In genomic region chr10:48307584-48307983, GRCh38 we compare ENCODE assay signal across 8 cellular contexts.
DNase-seq lines count a peak whose midpoint lies in the region; ATAC-seq and TF ChIP-seq lines count a peak whose summit lies in the region.

No MANE protein-coding gene starts in this region.

- H3K9me3 Mint-ChIP-seq in nephron progenitor cell = no peaks in the 10 kb centered on the region

- H3K36me3 Mint-ChIP-seq in nephron progenitor cell (ENCODE audit: low read depth) = peaks cover 32% of the 10 kb centered on the region

- peaks cover 22% of the 10 kb centered on the region for H3K4me1 ChIP-seq in MM.1S (ENCODE audit: low read length)

- peak overlapping the region; percentile 72 for H3K27ac ChIP-seq in C4-2B
- no peak overlapping the region for H3K27ac ChIP-seq in MM.1S (ENCODE audit: low read length)
- H3K27ac ChIP-seq in coronary artery = peak overlapping the region; percentile 90 to 91

- H3K36me3 ChIP-seq in MM.1S (replicated peaks; ENCODE audit: insufficient read depth, low read length) = no peaks in the 10 kb centered on the region

- H3K9ac ChIP-seq in MM.1S (ENCODE audit: low read length) = peak overlapping the region; percentile 66; the same call in 1 of the 2 replicates

- H3K4me2 ChIP-seq in MM.1S (ENCODE audit: low read depth, low read length) = peak overlapping the region; percentile 92

- peaks cover 24% of the 10 kb centered on the region for H3K27me3 Mint-ChIP-seq in nephron progenitor cell (ENCODE audit: low read depth, poor library complexity)

- peaks cover 26% of the 10 kb centered on the region for H3K4me1 Mint-ChIP-seq in nephron progenitor cell

- no peak for DNase-seq in MM.1S
- no peak for DNase-seq in coronary artery (ENCODE audit: low spot score)
- DNase-seq in nephron progenitor cell = no peak
- no peak for DNase-seq in NCI-H1694 treated with DMSO at 0.1 percent for 48 hours (lab: John Stamatoyannopoulos, UW)

- H2AFZ ChIP-seq in MM.1S (ENCODE audit: low read length) = peak overlapping the region; percentile 78; the same call in 1 of the 2 replicates

- H3K27me3 ChIP-seq in MM.1S (replicated peaks; ENCODE audit: insufficient read depth, low read length) = no peaks in the 10 kb centered on the region

- TF ChIP-seq CTCF in C4-2B (conservative IDR thresholded peaks at IDR 0.05) (no peak), MM.1S (IDR thresholded peaks at IDR 0.05; ENCODE audit: low read length) (no peak), coronary artery (IDR thresholded peaks at IDR 0.05) (no peak), nephron progenitor cell (IDR thresholded peaks at IDR 0.05) (no peak)

- peaks cover 48% of the 10 kb centered on the region for H3K79me2 ChIP-seq in MM.1S (ENCODE audit: low read length)

- H3F3A ChIP-seq in MM.1S (ENCODE audit: insufficient read depth, low read length) = no peaks in the 10 kb centered on the region

- no peaks in the 10 kb centered on the region for H3K9me3 ChIP-seq in MM.1S (replicated peaks; ENCODE audit: insufficient read depth, low read length)

- ATAC-seq in GM21786 (IDR thresholded peaks at IDR 0.05; ENCODE audit: unreplicated experiment) = no peak
- no peak for ATAC-seq in HG02678 (IDR thresholded peaks at IDR 0.05; ENCODE audit: unreplicated experiment)
- ATAC-seq in HG03196 (IDR thresholded peaks at IDR 0.05; ENCODE audit: unreplicated experiment) = no peak

- peak overlapping the region; percentile 79 for H3K27ac Mint-ChIP-seq in nephron progenitor cell

- H3K9me2 ChIP-seq in MM.1S (replicated peaks; ENCODE audit: insufficient read depth, low read length) = no peaks in the 10 kb centered on the region

- H3K4me3 ChIP-seq in MM.1S (ENCODE audit: low read length) (peak overlapping the region; percentile 79), coronary artery (peak overlapping the region; percentile 80)

- peak overlapping the region; percentile 89 for H3K4me3 Mint-ChIP-seq in nephron progenitor cell

- 0 out of 2 replicates have a peak, but pooled peaks cover 9% of the 10 kb centered on the region for H4K20me1 ChIP-seq in MM.1S (ENCODE audit: insufficient read depth, low read length)
